Comparison of ENCODE assay signal across 1 cellular context in the genomic region with DNA sequence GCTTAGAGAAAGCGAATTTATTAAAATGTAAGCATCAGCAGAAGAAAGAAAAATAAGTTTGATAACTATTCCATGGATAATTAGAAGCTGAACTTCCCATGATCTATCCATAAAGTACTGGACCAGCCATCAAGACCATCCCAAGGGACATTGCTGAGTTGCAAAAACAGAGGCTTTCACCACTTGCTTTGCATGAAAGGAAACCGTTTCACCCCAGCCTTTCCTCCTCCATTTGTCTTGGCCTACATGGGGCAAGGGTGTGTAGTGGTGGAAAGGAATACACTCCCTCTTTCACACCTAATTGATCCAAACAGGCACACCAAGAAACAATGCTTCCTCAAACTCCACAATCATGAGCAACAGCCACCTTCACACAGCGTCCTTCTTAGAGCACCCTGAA.
TF ChIP-seq lines count a peak whose summit lies in the region.

No MANE protein-coding gene starts in this region.

TF ChIP-seq in IMR-90, 13 proteins besides CTCF, POLR2A, EP300 and RAD21:
- no peak for TF ChIP-seq NFE2L2 (IDR thresholded peaks at IDR 0.05; ENCODE audit: low read depth, low read length)
- TF ChIP-seq RCOR1 (IDR thresholded peaks at IDR 0.05; ENCODE audit: insufficient replicate concordance, low read length) = no peak
- no peak for TF ChIP-seq RFX5 (IDR thresholded peaks at IDR 0.05; ENCODE audit: low read depth, low read length)
- no peak for TF ChIP-seq FOS (IDR thresholded peaks at IDR 0.05; ENCODE audit: low read depth, low read length)
- TF ChIP-seq MXI1 (IDR thresholded peaks at IDR 0.05; ENCODE audit: borderline replicate concordance, low read depth, low read length) = no peak
- no peak for TF ChIP-seq CEBPB (IDR thresholded peaks at IDR 0.05; ENCODE audit: low read depth, low read length)
- TF ChIP-seq, protein P1, sequence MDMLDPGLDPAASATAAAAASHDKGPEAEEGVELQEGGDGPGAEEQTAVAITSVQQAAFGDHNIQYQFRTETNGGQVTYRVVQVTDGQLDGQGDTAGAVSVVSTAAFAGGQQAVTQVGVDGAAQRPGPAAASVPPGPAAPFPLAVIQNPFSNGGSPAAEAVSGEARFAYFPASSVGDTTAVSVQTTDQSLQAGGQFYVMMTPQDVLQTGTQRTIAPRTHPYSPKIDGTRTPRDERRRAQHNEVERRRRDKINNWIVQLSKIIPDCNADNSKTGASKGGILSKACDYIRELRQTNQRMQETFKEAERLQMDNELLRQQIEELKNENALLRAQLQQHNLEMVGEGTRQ (IDR thresholded peaks at IDR 0.05; ENCODE audit: low read depth, low read length) = no peak
- TF ChIP-seq MAZ (IDR thresholded peaks at IDR 0.05; ENCODE audit: borderline replicate concordance, low read depth, low read length) = no peak
- no peak for TF ChIP-seq MAFK (IDR thresholded peaks at IDR 0.05; ENCODE audit: low read depth, low read length)
- no peak for TF ChIP-seq SMC3 (IDR thresholded peaks at IDR 0.05; ENCODE audit: low read depth, low read length)
- no peak for TF ChIP-seq BHLHE40 (IDR thresholded peaks at IDR 0.05; ENCODE audit: low read depth, low read length)
